ENCODE assay signal across 9 cellular contexts in the genomic region with DNA sequence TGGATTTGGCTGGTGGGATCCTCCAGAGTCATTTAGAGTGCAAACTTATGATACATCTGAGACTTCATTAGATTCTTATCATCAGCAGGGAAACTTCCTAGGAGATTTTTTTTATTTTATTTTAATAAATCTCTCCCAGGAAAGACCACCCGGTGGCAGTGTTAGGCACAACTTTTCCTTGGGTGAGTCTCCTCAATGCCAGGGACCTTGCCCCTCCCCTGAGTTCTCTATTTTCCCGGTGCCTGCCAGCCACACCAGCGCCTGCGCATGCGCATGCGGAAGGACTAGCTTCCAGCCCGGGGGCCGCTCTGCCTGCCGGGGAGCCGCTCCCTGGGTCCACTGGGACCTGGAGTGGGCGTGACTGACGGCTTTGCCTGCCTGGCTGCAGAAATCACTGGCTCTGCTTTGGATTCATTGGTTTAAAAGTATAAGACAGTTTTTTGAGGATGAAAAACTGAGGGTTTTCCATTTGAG.
A peak's percentile ranks its signal among the peaks of the same experiment; 100 is the strongest.
DNase-seq lines count a peak whose midpoint lies in the region; ATAC-seq and TF ChIP-seq lines count a peak whose summit lies in the region.
"Had no signal": no experiment of that assay in that cellular context is flagged by ENCODE, and none has a peak within 500 bp of the region (broad histone marks: within the 10 kb centered on the region; RNA-seq: fewer than 3 reads in every experiment).

No MANE protein-coding gene starts in this region.

- peak; percentile 48 for DNase-seq in HS-5 (ENCODE audit: low read depth)
- DNase-seq in OCI-M1 (lab: John Stamatoyannopoulos, UW): peak; percentile 62
- DNase-seq in lung microvascular endothelial cell (ENCODE audit: low read depth in 2 of 2): peak; percentile 2 to 4
- DNase-seq in upper lobe of right lung: peak; percentile 89
- DNase-seq: activated B cell treated with CpG ODN at 0.5 μM for 24 hours had no signal

- no peak overlapping the region for H2AFZ ChIP-seq in ACC112 (ENCODE audit: low read length, unreplicated experiment)

- ATAC-seq in upper lobe of right lung: peak; percentile 92
- no peak for ATAC-seq in GM21367 (IDR thresholded peaks at IDR 0.05; ENCODE audit: unreplicated experiment)
- ATAC-seq in HG03095 (IDR thresholded peaks at IDR 0.05; ENCODE audit: unreplicated experiment): no peak

- no peak overlapping the region for H3K9ac ChIP-seq in endocrine pancreas (ENCODE audit: control insufficient read depth, insufficient read depth, low read length)

- peak; percentile 9 for TF ChIP-seq CTCF in upper lobe of right lung (IDR thresholded peaks at IDR 0.05)

- H3K79me2 ChIP-seq in ACC112 (ENCODE audit: control insufficient read depth, insufficient read depth, low read length, unreplicated experiment): no peaks in the 10 kb centered on the region

- H3K4me3 ChIP-seq in ACC112 (ENCODE audit: low read depth, low read length): peak overlapping the region; percentile 36
- H3K4me3 ChIP-seq in endocrine pancreas (ENCODE audit: control insufficient read depth, insufficient read depth, low read length): peak overlapping the region; percentile 86
- H3K4me3 ChIP-seq in upper lobe of right lung: peak overlapping the region; percentile 19

- peaks cover 46% of the 10 kb centered on the region for H3K27me3 ChIP-seq in ACC112 (ENCODE audit: insufficient read depth, low read length)
- peaks cover 3% of the 10 kb centered on the region for H3K27me3 ChIP-seq in endocrine pancreas (ENCODE audit: control insufficient read depth, insufficient read depth, low read length)
- H3K27me3 ChIP-seq in upper lobe of right lung: no peaks in the 10 kb centered on the region

- H3K9me3 ChIP-seq in endocrine pancreas (ENCODE audit: control insufficient read depth, low read length) (no peaks in the 10 kb centered on the region), upper lobe of right lung (no peaks in the 10 kb centered on the region)

- intact Hi-C loops in upper lobe of right lung (cut with DNase I): no loop called here

- H3K27ac ChIP-seq in ACC112 (ENCODE audit: low read depth, low read length) (no peak overlapping the region), upper lobe of right lung (no peak overlapping the region)

- H3K36me3 ChIP-seq in ACC112 (ENCODE audit: insufficient read depth, low read length) (no peaks in the 10 kb centered on the region), endocrine pancreas (ENCODE audit: control insufficient read depth, insufficient read depth, low read length) (no peaks in the 10 kb centered on the region), upper lobe of right lung (no peaks in the 10 kb centered on the region)

- H3K4me1 ChIP-seq in ACC112 (ENCODE audit: control insufficient read depth, insufficient read depth, low read length, unreplicated experiment) (no peaks in the 10 kb centered on the region), endocrine pancreas (ENCODE audit: control insufficient read depth, insufficient read depth, low read length) (no peaks in the 10 kb centered on the region), upper lobe of right lung (no peaks in the 10 kb centered on the region)

Comparison
In these comparisons a context has a peak if more than half of its experiments do, and no peak if none do; other contexts are left out.
1. H3K4me3 ChIP-seq: peak in every context shown above with its lines; median percentile 86 in endocrine pancreas; 36 in ACC112; 19 in upper lobe of right lung.
2. DNase-seq: peak in every context shown above with its lines; median percentile 89 in upper lobe of right lung; 62 in OCI-M1; 48 in HS-5; 3 in lung microvascular endothelial cell.